Comparison of ENCODE assay signal across 1 cellular context in the genomic region with DNA sequence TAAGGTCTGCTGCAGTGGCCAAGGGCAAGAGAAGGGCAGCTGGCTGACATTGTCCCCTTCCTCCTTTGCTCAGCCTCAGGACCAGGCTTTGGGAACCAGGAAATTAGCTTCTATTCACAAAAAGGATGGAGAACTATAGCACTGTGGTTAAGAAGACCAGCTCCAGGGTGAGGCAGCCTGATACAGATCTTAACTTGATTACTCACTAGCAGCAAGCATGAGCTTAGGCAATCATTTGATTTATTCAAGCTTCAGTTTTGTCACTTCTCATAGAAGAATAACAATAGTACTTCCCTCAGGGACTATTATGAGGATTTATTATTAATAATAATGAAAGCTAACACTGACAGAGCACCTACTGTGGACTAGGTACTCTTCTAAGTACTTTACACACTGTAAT.
TF ChIP-seq lines count a peak whose summit lies in the region.

No MANE protein-coding gene starts in this region.

TF ChIP-seq in GM23338, 12 proteins besides CTCF, POLR2A, EP300 and RAD21 (continued from another document):
- TF ChIP-seq, protein P1, sequence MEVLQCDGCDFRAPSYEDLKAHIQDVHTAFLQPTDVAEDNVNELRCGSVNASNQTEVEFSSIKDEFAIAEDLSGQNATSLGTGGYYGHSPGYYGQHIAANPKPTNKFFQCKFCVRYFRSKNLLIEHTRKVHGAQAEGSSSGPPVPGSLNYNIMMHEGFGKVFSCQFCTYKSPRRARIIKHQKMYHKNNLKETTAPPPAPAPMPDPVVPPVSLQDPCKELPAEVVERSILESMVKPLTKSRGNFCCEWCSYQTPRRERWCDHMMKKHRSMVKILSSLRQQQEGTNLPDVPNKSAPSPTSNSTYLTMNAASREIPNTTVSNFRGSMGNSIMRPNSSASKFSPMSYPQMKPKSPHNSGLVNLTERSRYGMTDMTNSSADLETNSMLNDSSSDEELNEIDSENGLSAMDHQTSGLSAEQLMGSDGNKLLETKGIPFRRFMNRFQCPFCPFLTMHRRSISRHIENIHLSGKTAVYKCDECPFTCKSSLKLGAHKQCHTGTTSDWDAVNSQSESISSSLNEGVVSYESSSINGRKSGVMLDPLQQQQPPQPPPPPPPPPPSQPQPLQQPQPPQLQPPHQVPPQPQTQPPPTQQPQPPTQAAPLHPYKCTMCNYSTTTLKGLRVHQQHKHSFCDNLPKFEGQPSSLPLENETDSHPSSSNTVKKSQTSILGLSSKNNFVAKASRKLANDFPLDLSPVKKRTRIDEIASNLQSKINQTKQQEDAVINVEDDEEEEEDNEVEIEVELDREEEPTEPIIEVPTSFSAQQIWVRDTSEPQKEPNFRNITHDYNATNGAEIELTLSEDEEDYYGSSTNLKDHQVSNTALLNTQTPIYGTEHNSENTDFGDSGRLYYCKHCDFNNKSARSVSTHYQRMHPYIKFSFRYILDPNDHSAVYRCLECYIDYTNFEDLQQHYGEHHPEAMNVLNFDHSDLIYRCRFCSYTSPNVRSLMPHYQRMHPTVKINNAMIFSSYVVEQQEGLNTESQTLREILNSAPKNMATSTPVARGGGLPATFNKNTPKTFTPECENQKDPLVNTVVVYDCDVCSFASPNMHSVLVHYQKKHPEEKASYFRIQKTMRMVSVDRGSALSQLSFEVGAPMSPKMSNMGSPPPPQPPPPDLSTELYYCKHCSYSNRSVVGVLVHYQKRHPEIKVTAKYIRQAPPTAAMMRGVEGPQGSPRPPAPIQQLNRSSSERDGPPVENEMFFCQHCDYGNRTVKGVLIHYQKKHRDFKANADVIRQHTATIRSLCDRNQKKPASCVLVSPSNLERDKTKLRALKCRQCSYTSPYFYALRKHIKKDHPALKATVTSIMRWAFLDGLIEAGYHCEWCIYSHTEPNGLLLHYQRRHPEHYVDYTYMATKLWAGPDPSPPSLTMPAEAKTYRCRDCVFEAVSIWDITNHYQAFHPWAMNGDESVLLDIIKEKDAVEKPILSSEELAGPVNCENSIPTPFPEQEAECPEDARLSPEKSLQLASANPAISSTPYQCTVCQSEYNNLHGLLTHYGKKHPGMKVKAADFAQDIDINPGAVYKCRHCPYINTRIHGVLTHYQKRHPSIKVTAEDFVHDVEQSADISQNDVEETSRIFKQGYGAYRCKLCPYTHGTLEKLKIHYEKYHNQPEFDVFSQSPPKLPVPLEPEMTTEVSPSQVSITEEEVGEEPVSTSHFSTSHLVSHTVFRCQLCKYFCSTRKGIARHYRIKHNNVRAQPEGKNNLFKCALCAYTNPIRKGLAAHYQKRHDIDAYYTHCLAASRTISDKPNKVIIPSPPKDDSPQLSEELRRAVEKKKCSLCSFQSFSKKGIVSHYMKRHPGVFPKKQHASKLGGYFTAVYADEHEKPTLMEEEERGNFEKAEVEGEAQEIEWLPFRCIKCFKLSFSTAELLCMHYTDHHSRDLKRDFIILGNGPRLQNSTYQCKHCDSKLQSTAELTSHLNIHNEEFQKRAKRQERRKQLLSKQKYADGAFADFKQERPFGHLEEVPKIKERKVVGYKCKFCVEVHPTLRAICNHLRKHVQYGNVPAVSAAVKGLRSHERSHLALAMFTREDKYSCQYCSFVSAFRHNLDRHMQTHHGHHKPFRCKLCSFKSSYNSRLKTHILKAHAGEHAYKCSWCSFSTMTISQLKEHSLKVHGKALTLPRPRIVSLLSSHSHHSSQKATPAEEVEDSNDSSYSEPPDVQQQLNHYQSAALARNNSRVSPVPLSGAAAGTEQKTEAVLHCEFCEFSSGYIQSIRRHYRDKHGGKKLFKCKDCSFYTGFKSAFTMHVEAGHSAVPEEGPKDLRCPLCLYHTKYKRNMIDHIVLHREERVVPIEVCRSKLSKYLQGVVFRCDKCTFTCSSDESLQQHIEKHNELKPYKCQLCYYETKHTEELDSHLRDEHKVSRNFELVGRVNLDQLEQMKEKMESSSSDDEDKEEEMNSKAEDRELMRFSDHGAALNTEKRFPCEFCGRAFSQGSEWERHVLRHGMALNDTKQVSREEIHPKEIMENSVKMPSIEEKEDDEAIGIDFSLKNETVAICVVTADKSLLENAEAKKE (CRISPR knock-in tag; IDR thresholded peaks at IDR 0.05) = no peak
- no peak for TF ChIP-seq EZH2phosphoT487 (IDR thresholded peaks at IDR 0.05; ENCODE audit: unreplicated experiment)
- no peak for TF ChIP-seq EZH2 (IDR thresholded peaks at IDR 0.05; ENCODE audit: low read depth, unreplicated experiment)
- no peak for TF ChIP-seq NANOG (IDR thresholded peaks at IDR 0.05; ENCODE audit: borderline replicate concordance)
- TF ChIP-seq STAT1 (IDR thresholded peaks at IDR 0.05; ENCODE audit: unreplicated experiment) = no peak
- no peak for TF ChIP-seq POLR2AphosphoS5 (IDR thresholded peaks at IDR 0.05; ENCODE audit: low read depth)
- TF ChIP-seq JUNB (IDR thresholded peaks at IDR 0.05; ENCODE audit: unreplicated experiment) = no peak
